Comparison of ENCODE assay signal across 8 cellular contexts in genomic region chr22:49962751-49963646, GRCh38. TPM values are rescaled to one million over a fixed set of nuclear protein-coding genes. Genes with fewer than 3 reads are reported as not detected.
DNase-seq lines count a peak whose midpoint lies in the region; FAIRE-seq and TF ChIP-seq lines count a peak whose summit lies in the region.

No MANE protein-coding gene starts in this region.

- H3K4me3 Mint-ChIP-seq in HFFc6: peak overlapping the region; percentile 82

- H3K36me3 ChIP-seq in right atrium auricular region (peaks cover 30% of the 10 kb centered on the region), skeletal muscle satellite cell (ENCODE audit: insufficient read depth, low read length) (peaks cover 24% of the 10 kb centered on the region)

- H3K27me3 ChIP-seq in right atrium auricular region (no peaks in the 10 kb centered on the region), skeletal muscle satellite cell (ENCODE audit: control insufficient read depth, insufficient read depth, low read length) (no peaks in the 10 kb centered on the region)

- H3K27ac ChIP-seq in right atrium auricular region: peak overlapping the region; percentile 96 to 98

- no peaks in the 10 kb centered on the region for H3K9me3 Mint-ChIP-seq in HFFc6

- no peaks in the 10 kb centered on the region; the same call in none of the 2 replicates for H3K27me3 Mint-ChIP-seq in HFFc6 (ENCODE audit: insufficient read depth)

- peaks cover 20% of the 10 kb centered on the region; the same call in 1 of the 2 replicates for H3K4me1 Mint-ChIP-seq in HFFc6 (ENCODE audit: low read depth)

- no peak for FAIRE-seq in frontal cortex (lab: Jason Lieb, UNC)

- peak overlapping the region; percentile 88 for H3K27ac Mint-ChIP-seq in HFFc6

- DNase-seq in HFFc6 (no peak), right atrium auricular region (ENCODE audit: low spot score) (no peak), DMS53 (lab: John Stamatoyannopoulos, UW) (no peak), foreskin melanocyte (no peak), iPS-NIHi7 (ENCODE audit: extremely low spot score) (no peak), frontal cortex (ENCODE audit: low spot score in 2 of 2) (no peak)
- DNase-seq in activated gamma-delta T cell treated with anti-CD3 and anti-CD28 coated beads, Interleukin-2, amount 50 U/mL, for 16 hours (ENCODE audit: low read depth): peak; percentile 0

- H3K9me3 ChIP-seq in right atrium auricular region (no peaks in the 10 kb centered on the region), skeletal muscle satellite cell (replicated peaks; ENCODE audit: low read length) (no peaks in the 10 kb centered on the region)

- H3K36me3 Mint-ChIP-seq in HFFc6 (ENCODE audit: low read depth): peaks cover 5% of the 10 kb centered on the region; the same call in 1 of the 2 replicates

- H3K4me2 ChIP-seq in skeletal muscle satellite cell (ENCODE audit: low read length): peak overlapping the region; percentile 88

- H3K4me1 ChIP-seq in right atrium auricular region (peaks cover 0 to 73% of the 10 kb centered on the region in 2 donors), skeletal muscle satellite cell (ENCODE audit: control insufficient read depth, insufficient read depth, low read length) (peaks cover 41% of the 10 kb centered on the region)

- peak overlapping the region; percentile 80 to 83 for H3K4me3 ChIP-seq in right atrium auricular region
- peak overlapping the region; percentile 73 for H3K4me3 ChIP-seq in skeletal muscle satellite cell (ENCODE audit: low read length)

- TF ChIP-seq CTCF in HFFc6 (IDR thresholded peaks at IDR 0.05) (no peak), right atrium auricular region (IDR thresholded peaks at IDR 0.05) (no peak)

- H3K9ac ChIP-seq in skeletal muscle satellite cell (ENCODE audit: low read depth, low read length): peak overlapping the region; percentile 79

RNA-seq across cellular contexts. Expression of gene PIM3, which starts 2.4 kb away (rescaled TPM):
- total RNA-seq in HFFc6 (2021; fragmentation: NEBNext Ultra II Directional; extraction: Animal tissue kit (Norgen Biotek cat#: 25700)): 10 to 100 TPM; 14.8 to 18.8 (median 17.4) TPM
- 10 to 100 TPM; 64.5 to 66.9 TPM for total RNA-seq in right atrium auricular region
- total RNA-seq in skeletal muscle satellite cell (2012; rRNA removed): 18.3 and 25.6 TPM in 2 replicates
- total RNA-seq in frontal cortex: 16.3 TPM

RNA-seq across cellular contexts. Expression of gene CRELD2, which starts 44.6 kb away (rescaled TPM):
- total RNA-seq in HFFc6 (2021; fragmentation: NEBNext Ultra II Directional; extraction: Animal tissue kit (Norgen Biotek cat#: 25700)): 10 to 100 TPM; 67.9 to 86.8 (median 78.5) TPM
- total RNA-seq in right atrium auricular region: 10 to 100 TPM; 16.1 to 28.5 TPM
- 72.2 and 86.1 TPM in 2 replicates for total RNA-seq in skeletal muscle satellite cell (2012; rRNA removed)
- 17.5 TPM for total RNA-seq in frontal cortex

RNA-seq across cellular contexts. Expression of gene ALG12, which starts 44.8 kb away (rescaled TPM):
- total RNA-seq in HFFc6 (2021; fragmentation: NEBNext Ultra II Directional; extraction: Animal tissue kit (Norgen Biotek cat#: 25700)): 10 to 100 TPM; 17.2 to 25.1 (median 20.2) TPM
- 10 to 100 TPM; 19.7 to 19.8 TPM for total RNA-seq in right atrium auricular region
- total RNA-seq in skeletal muscle satellite cell (2012; rRNA removed): 13.4 and 21.0 TPM in 2 replicates
- 8.6 TPM for total RNA-seq in frontal cortex

RNA-seq across cellular contexts. Expression of gene IL17REL, which starts 49.6 kb away (rescaled TPM):
- not detected for total RNA-seq in HFFc6 (2021; fragmentation: NEBNext Ultra II Directional; extraction: Animal tissue kit (Norgen Biotek cat#: 25700))
- total RNA-seq in right atrium auricular region: not detected
- total RNA-seq in skeletal muscle satellite cell (2012; rRNA removed): not detected in 2 replicates
- total RNA-seq in frontal cortex: under 0.01 TPM
